29 cellular contexts compared by ENCODE assay signal in the genomic region with DNA sequence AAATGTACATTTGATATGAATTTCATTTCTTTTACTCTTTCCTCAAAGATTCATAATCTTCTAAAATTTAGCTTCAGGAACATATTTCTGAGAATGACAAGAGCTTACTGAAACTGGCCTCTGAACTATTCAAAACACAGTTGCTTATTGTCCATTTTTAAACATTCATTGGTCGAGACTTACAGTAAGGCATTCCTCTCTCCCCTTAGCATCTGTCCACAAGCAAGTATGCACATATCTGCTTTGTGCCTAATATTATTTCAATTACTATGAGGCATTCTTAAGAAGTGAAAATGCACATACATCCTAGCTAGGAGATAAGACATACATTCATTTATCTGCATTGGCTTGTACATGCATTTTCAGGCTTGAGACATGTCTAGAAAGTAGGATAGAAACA.
"Had no signal": no experiment of that assay in that cellular context is flagged by ENCODE, and none has a peak within 500 bp of the region (broad histone marks: within the 10 kb centered on the region; RNA-seq: fewer than 3 reads in every experiment).

No MANE protein-coding gene starts in this region.

- H3K36me3 Mint-ChIP-seq: stimulated activated memory B cell treated with anti-CD40 and anti-IgM and Interleukin-4, amounts not matched to agents 10 μg/mL and 1 μg/mL and 100 μg/mL, for 72 hours; type B pancreatic cell had no signal

- H3K4me1 Mint-ChIP-seq: nephron; neural crest cell; stimulated activated memory B cell treated with anti-CD40 and anti-IgM and Interleukin-4, amounts not matched to agents 10 μg/mL and 1 μg/mL and 100 μg/mL, for 72 hours; stimulated activated naive CD8-positive, alpha-beta T cell treated with anti-CD3 and anti-CD28 coated beads, Interleukin-15, amount 100 ng/mL, for 72 hours had no signal

- DNase-seq: kidney glomerular epithelial cell; left cardiac atrium; lower lobe of right lung; mammary epithelial cell; mesenchymal stem cell; naive thymus-derived CD8-positive, alpha-beta T cell; nucleus accumbens; pancreas; posterior cingulate gyrus; right cardiac atrium; small intestine; spleen; stimulated activated CD4-positive, alpha-beta T cell treated with anti-CD3 and anti-CD28 coated beads, Interleukin-1b, Interleukin-23, amount 100 ng/mL, for 48 hours; stimulated activated CD4-positive, alpha-beta T cell treated with anti-CD3 and anti-CD28 coated beads, Interleukin-2, amount 100 ng/mL, for 48 hours; stimulated activated CD4-positive, alpha-beta T cell treated with anti-CD3 and anti-CD28 coated beads, Interleukin-4, amount 100 ng/mL, for 4 hours; stimulated activated CD8-positive, alpha-beta memory T cell treated with anti-CD3 and anti-CD28 coated beads, Interleukin-4, amount 100 ng/mL, for 48 hours; stimulated activated naive CD4-positive, alpha-beta T cell treated with Interleukin-2 at 50 U/mL for 16 hours; stimulated activated naive CD8-positive, alpha-beta T cell treated with anti-CD3 and anti-CD28 coated beads, Interleukin-15, amount 100 ng/mL, for 72 hours; substantia nigra; uterus had no signal

- H3K27me3 ChIP-seq: hepatocyte, pancreas, spleen, tibial nerve, uterus had no signal

- H3K4me3 Mint-ChIP-seq: naive thymus-derived CD8-positive, alpha-beta T cell; nephron; neural crest cell; stimulated activated memory B cell treated with anti-CD40 and anti-IgM and Interleukin-4, amounts not matched to agents 10 μg/mL and 1 μg/mL and 100 μg/mL, for 72 hours; stimulated activated naive CD8-positive, alpha-beta T cell treated with anti-CD3 and anti-CD28 coated beads, Interleukin-15, amount 100 ng/mL, for 72 hours; type B pancreatic cell had no signal

- H3K27ac Mint-ChIP-seq: naive thymus-derived CD8-positive, alpha-beta T cell; nephron; stimulated activated memory B cell treated with anti-CD40 and anti-IgM and Interleukin-4, amounts not matched to agents 10 μg/mL and 1 μg/mL and 100 μg/mL, for 72 hours; stimulated activated naive CD8-positive, alpha-beta T cell treated with anti-CD3 and anti-CD28 coated beads, Interleukin-15, amount 100 ng/mL, for 72 hours; type B pancreatic cell had no signal

- H3K9me3 ChIP-seq: lower lobe of right lung, pancreas, prostate gland, spleen, tibial nerve, uterus had no signal

- H3K4me3 ChIP-seq: hepatocyte, lower lobe of right lung, pancreas, prostate gland, spleen, tibial nerve, uterus had no signal

- H3K27ac ChIP-seq: hepatocyte, lower lobe of right lung, pancreas, prostate gland, spleen, tibial nerve, uterus had no signal

- ATAC-seq: left cardiac atrium; left lobe of liver; lower lobe of right lung; naive thymus-derived CD8-positive, alpha-beta T cell; pancreas; right cardiac atrium; sciatic nerve; stimulated activated memory B cell treated with anti-CD40 and anti-IgM and Interleukin-4, amounts not matched to agents 10 μg/mL and 1 μg/mL and 100 μg/mL, for 72 hours; stimulated activated naive CD8-positive, alpha-beta T cell treated with anti-CD3 and anti-CD28 coated beads, Interleukin-15, amount 100 ng/mL, for 72 hours had no signal

- H3K36me3 ChIP-seq: lower lobe of right lung, pancreas, prostate gland, spleen, tibial nerve, uterus had no signal

- H3K4me1 ChIP-seq: lower lobe of right lung, pancreas, prostate gland, spleen, uterus had no signal

- H2AFZ ChIP-seq: hepatocyte had no signal

- H3K79me2 ChIP-seq: hepatocyte had no signal

- H3K9me3 Mint-ChIP-seq: naive thymus-derived CD8-positive, alpha-beta T cell; nephron; stimulated activated memory B cell treated with anti-CD40 and anti-IgM and Interleukin-4, amounts not matched to agents 10 μg/mL and 1 μg/mL and 100 μg/mL, for 72 hours; stimulated activated naive CD8-positive, alpha-beta T cell treated with anti-CD3 and anti-CD28 coated beads, Interleukin-15, amount 100 ng/mL, for 72 hours; type B pancreatic cell had no signal

- H3K4me2 ChIP-seq: hepatocyte had no signal

- H3K27me3 Mint-ChIP-seq: naive thymus-derived CD8-positive, alpha-beta T cell; stimulated activated memory B cell treated with anti-CD40 and anti-IgM and Interleukin-4, amounts not matched to agents 10 μg/mL and 1 μg/mL and 100 μg/mL, for 72 hours; stimulated activated naive CD8-positive, alpha-beta T cell treated with anti-CD3 and anti-CD28 coated beads, Interleukin-15, amount 100 ng/mL, for 72 hours; type B pancreatic cell had no signal
